Comparison of ENCODE assay signal across 24 cellular contexts in the genomic region with DNA sequence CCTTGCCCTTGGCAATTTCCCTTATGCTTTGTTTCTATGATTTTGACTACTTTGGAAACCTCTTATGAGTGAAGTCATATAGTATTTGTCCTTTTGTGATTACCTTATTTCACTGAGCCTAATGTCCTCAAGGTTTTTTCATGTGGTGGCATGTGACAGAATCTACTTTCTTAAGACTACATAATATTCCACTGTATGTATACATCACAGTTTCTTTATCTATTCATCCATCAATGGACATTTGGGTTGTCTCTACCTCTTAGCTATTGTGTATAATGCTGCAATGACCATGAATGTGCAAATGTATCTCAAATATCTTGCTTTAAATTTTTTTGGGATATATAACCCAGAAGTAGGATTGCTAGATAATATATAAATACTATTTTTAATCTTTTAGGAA.
"Had no signal": no experiment of that assay in that cellular context is flagged by ENCODE, and none has a peak within 500 bp of the region (broad histone marks: within the 10 kb centered on the region; RNA-seq: fewer than 3 reads in every experiment).

No MANE protein-coding gene starts in this region.

- DNase-seq: colonic mucosa; cortex of kidney; effector CD8-positive, alpha-beta T cell; effector memory CD8-positive, alpha-beta T cell; endodermal cell; erythroblast; esophagus squamous epithelium; foreskin fibroblast; foreskin melanocyte; gastrocnemius medialis; glutamatergic neuron; head of caudate nucleus; heart right ventricle; hippocampal formation; left cardiac atrium; left lung; left ventricle myocardium superior; lower lobe of right lung; mesenchymal stem cell; mucosa of descending colon had no signal

- H3K9me3 ChIP-seq: colonic mucosa, esophagus squamous epithelium, gastrocnemius medialis, heart right ventricle, left lung, lower lobe of right lung, mucosa of descending colon had no signal

- H3K4me1 ChIP-seq: colonic mucosa, esophagus squamous epithelium, left lung, lower lobe of right lung had no signal

- ATAC-seq: effector memory CD8-positive, alpha-beta T cell; esophagus mucosa; gastrocnemius medialis; heart right ventricle; left cardiac atrium; left lung; left ventricle myocardium superior; lower lobe of right lung; mucosa of descending colon had no signal

- H3K27ac ChIP-seq: colonic mucosa, epithelial cell of prostate, esophagus squamous epithelium, gastrocnemius medialis, left lung had no signal

- H3K4me3 ChIP-seq: colonic mucosa, esophagus squamous epithelium, gastrocnemius medialis, heart right ventricle, left lung, lower lobe of right lung, mucosa of descending colon had no signal

- H3K36me3 ChIP-seq: colonic mucosa, esophagus squamous epithelium, gastrocnemius medialis, heart right ventricle, left lung, lower lobe of right lung had no signal

- FAIRE-seq: islet of Langerhans, keratinocyte had no signal

- H3K27me3 ChIP-seq: colonic mucosa, esophagus squamous epithelium, gastrocnemius medialis, left lung had no signal
